8 cellular contexts compared by ENCODE assay signal in genomic region chr19:15452111-15453047, GRCh38. TPM values are rescaled to one million over a fixed set of nuclear protein-coding genes. Genes with fewer than 3 reads are reported as not detected.
A peak's percentile ranks its signal among the peaks of the same experiment; 100 is the strongest.
DNase-seq lines count a peak whose midpoint lies in the region; ATAC-seq and TF ChIP-seq lines count a peak whose summit lies in the region.

No MANE protein-coding gene starts in this region.

- peak; percentile 59 for ATAC-seq in GM23338
- no peak for ATAC-seq in HG02623 (IDR thresholded peaks at IDR 0.05; ENCODE audit: unreplicated experiment)

- TF ChIP-seq CTCF in AG10803 (conservative IDR thresholded peaks at IDR 0.05; ENCODE audit: low read length) (no peak), GM23338 (conservative IDR thresholded peaks at IDR 0.05; ENCODE audit: low read depth in 2 of 2) (no peak), fibroblast of villous mesenchyme (IDR thresholded peaks at IDR 0.05; ENCODE audit: insufficient read depth, low read depth, low read length) (no peak), nephron (IDR thresholded peaks at IDR 0.05; ENCODE audit: unreplicated experiment in 3 of 3) (no peak), endothelial cell (IDR thresholded peaks at IDR 0.05; ENCODE audit: unreplicated experiment) (no peak)

- H3K36me3 Mint-ChIP-seq in GM23338 (ENCODE audit: low read depth) (no peaks in the 10 kb centered on the region; the same call in 2 of the 3 replicates), nephron (ENCODE audit: low read depth) (peaks cover 4% of the 10 kb centered on the region), endothelial cell (ENCODE audit: low read depth, unreplicated experiment) (peaks cover 23% of the 10 kb centered on the region)

- peaks cover 8% of the 10 kb centered on the region; the same call in 1 of the 2 replicates for H3K9me2 ChIP-seq in GM23338 (ENCODE audit: insufficient read depth)

- H3K4me1 Mint-ChIP-seq in GM23338 (peaks cover 19% of the 10 kb centered on the region), nephron (peaks cover 14% of the 10 kb centered on the region), endothelial cell (ENCODE audit: unreplicated experiment) (peaks cover 12% of the 10 kb centered on the region)

- H3K79me2 ChIP-seq in GM23338 (replicated peaks; ENCODE audit: insufficient read depth), result no peaks in the 10 kb centered on the region

- H3K4me2 ChIP-seq in GM23338, result peak overlapping the region; percentile 91

- H3K4me3 Mint-ChIP-seq in GM23338 (peak overlapping the region; percentile 69), nephron (peak overlapping the region; percentile 65 to 74 (median 70)), endothelial cell (ENCODE audit: unreplicated experiment) (no peak overlapping the region)

- no peak overlapping the region for H3K27ac ChIP-seq in GM23338 (ENCODE audit: low read depth)

- H3K36me3 ChIP-seq in GM23338 (ENCODE audit: insufficient read depth), result no peaks in the 10 kb centered on the region

- peak overlapping the region; percentile 96 for H2AFZ ChIP-seq in GM23338

- no peaks in the 10 kb centered on the region; the same call in 1 of the 3 replicates for H3K9me3 Mint-ChIP-seq in GM23338
- no peaks in the 10 kb centered on the region for H3K9me3 Mint-ChIP-seq in nephron
- no peaks in the 10 kb centered on the region for H3K9me3 Mint-ChIP-seq in endothelial cell (ENCODE audit: unreplicated experiment)

- H3K27me3 ChIP-seq in GM23338 (ENCODE audit: insufficient read depth), result peaks cover 44% of the 10 kb centered on the region

- in situ Hi-C loops in SK-MEL-5 (cut with HindIII; ENCODE audit: low pct_unique_long_range_greater_than_20kb, low sequenced_read_pairs), result no loop called here

- peaks cover 21% of the 10 kb centered on the region for H3K4me1 ChIP-seq in GM23338 (ENCODE audit: insufficient read depth)

- H3F3A ChIP-seq in GM23338 (replicated peaks; ENCODE audit: low read depth), result 0 out of 2 replicates have a peak, but pooled peaks cover 17% of the 10 kb centered on the region

- no peaks in the 10 kb centered on the region for H4K20me1 ChIP-seq in GM23338 (replicated peaks; ENCODE audit: insufficient read depth)

- DNase-seq in AG10803 (ENCODE audit: low read depth), result peak; percentile 79
- peak; percentile 99 for DNase-seq in GM23338 (ENCODE audit: low spot score)
- DNase-seq in SK-MEL-5 (ENCODE audit: low read depth, low spot score), result peak; percentile 74
- peak; percentile 86 for DNase-seq in fibroblast of villous mesenchyme (ENCODE audit: low read depth)
- DNase-seq in NK-92 (lab: John Stamatoyannopoulos, UW; ENCODE audit: unreplicated experiment), result no peak
- no peak for DNase-seq in endothelial cell (ENCODE audit: low spot score)

- H3K4me3 ChIP-seq in AG10803 (ENCODE audit: low read length), result peak overlapping the region; percentile 58
- peak overlapping the region; percentile 66 for H3K4me3 ChIP-seq in GM23338
- H3K4me3 ChIP-seq in fibroblast of villous mesenchyme (ENCODE audit: low read depth, low read length), result peak overlapping the region; percentile 55

- no peak overlapping the region for H3K27ac Mint-ChIP-seq in GM23338
- peak overlapping the region; percentile 31 to 66 (median 64) for H3K27ac Mint-ChIP-seq in nephron
- H3K27ac Mint-ChIP-seq in endothelial cell (ENCODE audit: unreplicated experiment), result no peak overlapping the region

- peaks cover 43% of the 10 kb centered on the region for H3K27me3 Mint-ChIP-seq in GM23338 (ENCODE audit: insufficient read depth, low read depth, poor library complexity)
- peaks cover 51% of the 10 kb centered on the region for H3K27me3 Mint-ChIP-seq in nephron (ENCODE audit: low read depth)
- peaks cover 39% of the 10 kb centered on the region for H3K27me3 Mint-ChIP-seq in endothelial cell (ENCODE audit: unreplicated experiment)

TF ChIP-seq in GM23338, 12 proteins besides CTCF, POLR2A, EP300 and RAD21:
- TF ChIP-seq POLR2AphosphoS5 (IDR thresholded peaks at IDR 0.05; ENCODE audit: low read depth), result peak; percentile 49; the same call in 1 of the 2 replicates
- TF ChIP-seq JUNB (IDR thresholded peaks at IDR 0.05; ENCODE audit: unreplicated experiment), result no peak
- TF ChIP-seq NANOG (IDR thresholded peaks at IDR 0.05; ENCODE audit: borderline replicate concordance), result no peak
- peak; percentile 73 for TF ChIP-seq CREB1 (CRISPR knock-in tag; IDR thresholded peaks at IDR 0.05; ENCODE audit: low read depth)

RNA-seq across cellular contexts. Expression of gene WIZ, which starts 2.6 kb away (rescaled TPM):
- 29.0 and 39.5 TPM in 2 replicates for total RNA-seq in GM23338 (2014; rRNA removed; shearing (Covaris generic))
- 8.9 and 10.3 TPM in 2 replicates for polyA plus RNA-seq in GM23338 (2016; fragmentation: Nextera tagmentation; extraction: Ambion mirVana)
- 3.4 and 3.6 TPM in 2 replicates for total RNA-seq in SK-MEL-5 (2014; rRNA removed; shearing (Covaris generic))
- 29.9 and 42.7 TPM in 2 replicates for polyA plus RNA-seq in SK-MEL-5 (2015; cell fraction: cytosol; rRNA removed)
- polyA plus RNA-seq in SK-MEL-5 (2015; cell fraction: nucleus; rRNA removed), result 29.9 and 64.8 TPM in 2 replicates
- total RNA-seq in fibroblast of villous mesenchyme (7.3 and 7.4 TPM in 2 replicates), endothelial cell (ENCODE audit: unreplicated experiment) (79.0 TPM)

RNA-seq across cellular contexts. Expression of gene RASAL3, which starts 12.0 kb away (rescaled TPM):
- 1.3 and 1.9 TPM in 2 replicates for total RNA-seq in GM23338 (2014; rRNA removed; shearing (Covaris generic))
- polyA plus RNA-seq in GM23338 (2016; fragmentation: Nextera tagmentation; extraction: Ambion mirVana), result 1.6 and 1.8 TPM in 2 replicates
- total RNA-seq in SK-MEL-5 (2014; rRNA removed; shearing (Covaris generic)), result not detected in 2 replicates
- not detected in 2 replicates for polyA plus RNA-seq in SK-MEL-5 (2015; cell fraction: cytosol; rRNA removed)
- polyA plus RNA-seq in SK-MEL-5 (2015; cell fraction: nucleus; rRNA removed), result not detected in 2 replicates
- total RNA-seq in fibroblast of villous mesenchyme (not detected in 2 replicates), endothelial cell (ENCODE audit: unreplicated experiment) (1.5 TPM)

RNA-seq across cellular contexts. Expression of gene PGLYRP2, which starts 26.9 kb away (rescaled TPM):
- total RNA-seq in GM23338 (2014; rRNA removed; shearing (Covaris generic)), result not detected in 2 replicates
- polyA plus RNA-seq in GM23338 (2016; fragmentation: Nextera tagmentation; extraction: Ambion mirVana), result not detected in 2 replicates
- total RNA-seq in SK-MEL-5 (2014; rRNA removed; shearing (Covaris generic)), result not detected in 2 replicates
- polyA plus RNA-seq in SK-MEL-5 (2015; cell fraction: cytosol; rRNA removed), result not detected in 2 replicates
- polyA plus RNA-seq in SK-MEL-5 (2015; cell fraction: nucleus; rRNA removed), result not detected in 2 replicates
- not detected in 2 replicates for total RNA-seq in fibroblast of villous mesenchyme
- not detected for total RNA-seq in endothelial cell (ENCODE audit: unreplicated experiment)

RNA-seq across cellular contexts. Expression of gene AKAP8L, which starts 33.6 kb away (rescaled TPM):
- 143 and 165 TPM in 2 replicates for total RNA-seq in GM23338 (2014; rRNA removed; shearing (Covaris generic))
- 72.2 and 78.8 TPM in 2 replicates for polyA plus RNA-seq in GM23338 (2016; fragmentation: Nextera tagmentation; extraction: Ambion mirVana)
- 41.1 and 41.9 TPM in 2 replicates for total RNA-seq in SK-MEL-5 (2014; rRNA removed; shearing (Covaris generic))
- polyA plus RNA-seq in SK-MEL-5 (2015; cell fraction: cytosol; rRNA removed), result 28.5 and 33.8 TPM in 2 replicates
- polyA plus RNA-seq in SK-MEL-5 (2015; cell fraction: nucleus; rRNA removed), result 295 and 414 TPM in 2 replicates
- 59.6 and 61.3 TPM in 2 replicates for total RNA-seq in fibroblast of villous mesenchyme
- total RNA-seq in endothelial cell (ENCODE audit: unreplicated experiment), result 160 TPM

RNA-seq across cellular contexts. Expression of gene CYP4F22, which starts 55.9 kb away (rescaled TPM):
- 0.19 and 1.5 TPM in 2 replicates for total RNA-seq in GM23338 (2014; rRNA removed; shearing (Covaris generic))
- 0.24 and 0.35 TPM in 2 replicates for polyA plus RNA-seq in GM23338 (2016; fragmentation: Nextera tagmentation; extraction: Ambion mirVana)
- not detected in 2 replicates for total RNA-seq in SK-MEL-5 (2014; rRNA removed; shearing (Covaris generic))
- polyA plus RNA-seq in SK-MEL-5 (2015; cell fraction: cytosol; rRNA removed), result not detected in 2 replicates
- not detected in 2 replicates for polyA plus RNA-seq in SK-MEL-5 (2015; cell fraction: nucleus; rRNA removed)
- total RNA-seq in fibroblast of villous mesenchyme, result not detected in 2 replicates
- total RNA-seq in endothelial cell (ENCODE audit: unreplicated experiment), result not detected

Comparison
In these comparisons a context has a peak if more than half of its experiments do, and no peak if none do; other contexts are left out.
1. DNase-seq: peak in AG10803 (single experiment), GM23338 (single experiment), SK-MEL-5 (single experiment) and fibroblast of villous mesenchyme (single experiment); none in NK-92 (single experiment) and endothelial cell (single experiment).
2. H3K27ac Mint-ChIP-seq: peak in nephron (3 of 3); none in GM23338 (single experiment) and endothelial cell (single experiment).
3. Peak in every context shown above with its lines, with median percentiles within 50 percentile points of each other: H3K4me3 ChIP-seq.